ENCODE assay signal across 17 cellular contexts in the genomic region with DNA sequence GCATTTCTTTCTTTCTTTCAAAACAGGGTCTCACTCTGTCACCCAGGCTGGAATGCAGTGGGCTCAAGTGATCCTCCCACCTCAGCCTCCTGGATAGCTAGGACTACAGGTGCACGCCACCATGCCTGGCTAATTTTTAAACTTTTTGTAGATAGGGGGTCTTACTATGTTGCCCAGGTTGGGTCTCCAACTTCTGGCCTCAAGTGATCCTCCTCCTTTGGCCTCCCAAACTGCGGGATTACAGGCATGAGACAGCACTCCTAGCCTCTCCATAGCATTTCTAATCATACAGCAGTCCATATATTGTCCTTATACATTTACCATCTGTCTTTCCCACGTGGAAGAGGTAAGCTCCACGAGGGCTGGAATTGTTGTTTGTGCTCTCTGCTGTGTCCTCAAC. TPM values are rescaled to one million over a fixed set of nuclear protein-coding genes. Genes with fewer than 3 reads are reported as not detected.
DNase-seq lines count a peak whose midpoint lies in the region; ATAC-seq and TF ChIP-seq lines count a peak whose summit lies in the region.
"Had no signal": no experiment of that assay in that cellular context is flagged by ENCODE, and none has a peak within 500 bp of the region (broad histone marks: within the 10 kb centered on the region; RNA-seq: fewer than 3 reads in every experiment).

No MANE protein-coding gene starts in this region.

- TF ChIP-seq CTCF in HEK293 (tag by site-specific recombination; IDR thresholded peaks at IDR 0.05) = no peak
- TF ChIP-seq CTCF in brain (conservative IDR thresholded peaks at IDR 0.05) = no peak
- TF ChIP-seq CTCF in neutrophil (IDR thresholded peaks at IDR 0.05) = no peak
- TF ChIP-seq CTCF in lower leg skin (IDR thresholded peaks at IDR 0.05) = no peak

- H3K4me1 ChIP-seq in HEK293 (ENCODE audit: control insufficient read depth, insufficient read depth, low read length) (0 out of 2 replicates have a peak, but pooled peaks cover 2% of the 10 kb centered on the region), neutrophil (ENCODE audit: control insufficient read depth in 1 of 2, insufficient read depth in 1 of 2, low read depth in 1 of 2, low read length in 1 of 2) (peaks cover 32 to 55% of the 10 kb centered on the region in 2 experiments)

- TF ChIP-seq POLR2A in lower leg skin (IDR thresholded peaks at IDR 0.05) = no peak

- H3K4me3 Mint-ChIP-seq in activated T-cell treated with anti-CD3 and anti-CD28 coated beads, Interleukin-2, amount 50 U/mL, for 4 hours = peak overlapping the region; percentile 55
- H3K4me3 Mint-ChIP-seq in activated T-cell treated with anti-CD3 and anti-CD28 coated beads, Interleukin-2, amount 50 U/mL, for 72 hours = no peak overlapping the region
- peak overlapping the region in 3 of 5 experiments; percentile 65 to 77 (median 76) for H3K4me3 Mint-ChIP-seq in brain

- no peak for ATAC-seq in activated T-cell treated with anti-CD3 and anti-CD28 coated beads, Interleukin-2, amount 50 U/mL, for 4 hours
- ATAC-seq in activated T-cell treated with anti-CD3 and anti-CD28 coated beads, Interleukin-2, amount 50 U/mL, for 72 hours (replicated peaks in 1 of 2) = no peak
- ATAC-seq: SK-N-SH treated with all-trans-retinoic acid at 6 μM for 48 hours had no signal

- no peak for DNase-seq in activated T-cell treated with anti-CD3 and anti-CD28 coated beads, Interleukin-2, amount 50 U/mL, for 4 hours
- DNase-seq in activated T-cell treated with anti-CD3 and anti-CD28 coated beads, Interleukin-2, amount 50 U/mL, for 72 hours = no peak
- DNase-seq in NCI-H345 (lab: John Stamatoyannopoulos, UW) (no peak), NCI-H748 treated with DMSO at 0.1 percent for 48 hours (lab: John Stamatoyannopoulos, UW) (no peak), lower leg skin (ENCODE audit: low spot score in 2 of 2) (no peak)
- DNase-seq: activated B cell treated with CpG ODN at 0.5 μM for 24 hours, activated gamma-delta T cell, NCI-H1436 treated with DMSO at 0.1 percent for 48 hours, NCI-H524 treated with DMSO at 0.1 percent for 48 hours, T-helper 9 cell had no signal

- WGBS in lower leg skin, 2 donors = 87 to 91% methylated on average over 4 of the region's 4 CpGs

- POLR2A ChIA-PET in HEK293 (lab: Yijun Ruan, JAX) = no interaction called here

- no peak overlapping the region for H3K27ac ChIP-seq in HEK293 (ENCODE audit: extremely low read depth, low read depth, low read length)
- H3K27ac ChIP-seq in neutrophil = peak overlapping the region; percentile 78
- H3K27ac ChIP-seq: cardiac muscle cell, heart left ventricle had no signal

- no peak overlapping the region for H3K27ac Mint-ChIP-seq in activated T-cell treated with anti-CD3 and anti-CD28 coated beads, Interleukin-2, amount 50 U/mL, for 72 hours
- peak overlapping the region in 1 of 5 experiments; percentile 50 for H3K27ac Mint-ChIP-seq in brain
- H3K27ac Mint-ChIP-seq: activated B cell treated with CpG ODN at 0.5 μM for 24 hours; stimulated activated naive B cell treated with anti-CD40 and anti-IgM and Interleukin-4, amounts not matched to agents 10 μg/mL and 1 μg/mL and 100 μg/mL, for 72 hours had no signal

- H3K4me3 ChIP-seq in HEK293 (ENCODE audit: low read depth, low read length) (no peak overlapping the region), neutrophil (ENCODE audit: low read depth in 1 of 2, low read length in 1 of 2) (no peak overlapping the region), lower leg skin (ENCODE audit: low read depth, poor library complexity, severe bottlenecking) (no peak overlapping the region)
- H3K4me3 ChIP-seq: cardiac muscle cell had no signal

- CTCF ChIA-PET in HEK293 (lab: Yijun Ruan, JAX) = no interaction called here

- peaks cover 12% of the 10 kb centered on the region for H3K27me3 Mint-ChIP-seq in activated T-cell treated with anti-CD3 and anti-CD28 coated beads, Interleukin-2, amount 50 U/mL, for 4 hours (ENCODE audit: low read depth)
- peaks cover 51% of the 10 kb centered on the region for H3K27me3 Mint-ChIP-seq in activated T-cell treated with anti-CD3 and anti-CD28 coated beads, Interleukin-2, amount 50 U/mL, for 72 hours (ENCODE audit: low read depth)
- H3K27me3 Mint-ChIP-seq in brain = peaks cover 61% of the 10 kb centered on the region

- H3K27me3 ChIP-seq in neutrophil = peaks cover 42% of the 10 kb centered on the region
- H3K27me3 ChIP-seq: cardiac muscle cell had no signal

- H3K9me3 ChIP-seq in HEK293 (ENCODE audit: control insufficient read depth, insufficient read depth, low read depth, low read length) (no peaks in the 10 kb centered on the region), neutrophil (no peaks in the 10 kb centered on the region)
- H3K9me3 ChIP-seq: heart left ventricle had no signal

- no peaks in the 10 kb centered on the region for H3K36me3 ChIP-seq in HEK293 (ENCODE audit: control insufficient read depth in 2 of 2, insufficient read depth in 1 of 2, low read length in 2 of 2)
- H3K36me3 ChIP-seq in neutrophil = no peaks in the 10 kb centered on the region
- H3K36me3 ChIP-seq: cardiac muscle cell, heart left ventricle had no signal

- no peaks in the 10 kb centered on the region for H3K36me3 Mint-ChIP-seq in activated T-cell treated with anti-CD3 and anti-CD28 coated beads, Interleukin-2, amount 50 U/mL, for 4 hours (ENCODE audit: insufficient read depth)
- H3K36me3 Mint-ChIP-seq in activated T-cell treated with anti-CD3 and anti-CD28 coated beads, Interleukin-2, amount 50 U/mL, for 72 hours (ENCODE audit: insufficient read depth in 2 of 2) = no peaks in the 10 kb centered on the region
- H3K36me3 Mint-ChIP-seq in brain = no peaks in the 10 kb centered on the region
- H3K36me3 Mint-ChIP-seq: stimulated activated naive B cell treated with anti-CD40 and anti-IgM and Interleukin-4, amounts not matched to agents 10 μg/mL and 1 μg/mL and 100 μg/mL, for 72 hours had no signal

- H3K4me1 Mint-ChIP-seq in activated T-cell treated with anti-CD3 and anti-CD28 coated beads, Interleukin-2, amount 50 U/mL, for 4 hours (ENCODE audit: low read depth) = peaks cover 23% of the 10 kb centered on the region
- peaks cover 27% of the 10 kb centered on the region for H3K4me1 Mint-ChIP-seq in activated T-cell treated with anti-CD3 and anti-CD28 coated beads, Interleukin-2, amount 50 U/mL, for 72 hours (ENCODE audit: low read depth)
- H3K4me1 Mint-ChIP-seq in brain = peaks cover 23% of the 10 kb centered on the region

- intact Hi-C loops in lower leg skin (cut with DNase I; ENCODE audit: low total_unique reads) = no loop called here

- no peaks in the 10 kb centered on the region for H3K9me3 Mint-ChIP-seq in activated T-cell treated with anti-CD3 and anti-CD28 coated beads, Interleukin-2, amount 50 U/mL, for 4 hours
- H3K9me3 Mint-ChIP-seq in activated T-cell treated with anti-CD3 and anti-CD28 coated beads, Interleukin-2, amount 50 U/mL, for 72 hours = no peaks in the 10 kb centered on the region
- H3K9me3 Mint-ChIP-seq in brain = peaks cover 0 to 2% (median 0%) of the 10 kb centered on the region in 5 experiments
- H3K9me3 Mint-ChIP-seq: activated B cell treated with CpG ODN at 0.5 μM for 24 hours; stimulated activated naive B cell treated with anti-CD40 and anti-IgM and Interleukin-4, amounts not matched to agents 10 μg/mL and 1 μg/mL and 100 μg/mL, for 72 hours had no signal

TF ChIP-seq in HEK293, 187 proteins besides CTCF, POLR2A, EP300 and RAD21:
- TF ChIP-seq ZNF266 (tag by site-specific recombination; IDR thresholded peaks at IDR 0.05; ENCODE audit: low read depth) (no peak), BCL6B (tag by site-specific recombination; IDR thresholded peaks at IDR 0.05) (no peak), ZNF121 (tag by site-specific recombination; IDR thresholded peaks at IDR 0.05) (peak; percentile 84), ZNF19 (tag by site-specific recombination; IDR thresholded peaks at IDR 0.05; ENCODE audit: low read depth) (no peak)

RNA-seq across cellular contexts. Expression of gene FHIP1A, which starts 2.0 kb away (rescaled TPM):
- under 1 TPM; 0.08 to 0.15 (median 0.11) TPM for total RNA-seq in activated T-cell treated with anti-CD3 and anti-CD28 coated beads, Interleukin-2, amount 50 U/mL, for 4 hours
- under 1 TPM; 0.22 to 0.53 TPM for total RNA-seq in activated T-cell treated with anti-CD3 and anti-CD28 coated beads, Interleukin-2, amount 50 U/mL, for 72 hours
- 2.8 TPM for polyA plus RNA-seq in brain (ENCODE audit: insufficient read depth, low read depth, low replicate concordance)
- total RNA-seq in lower leg skin = 100 to 1,000 TPM in 3 of 4 donors, 10 to 100 TPM in 1; 83.0 to 142 (median 118) TPM

Comparison
In these comparisons a context has a peak if more than half of its experiments do, and no peak if none do; other contexts are left out.
1. H3K4me3 Mint-ChIP-seq: peak in activated T-cell treated with anti-CD3 and anti-CD28 coated beads, Interleukin-2, amount 50 U/mL, for 4 hours (single experiment) and brain (3 of 5); none in activated T-cell treated with anti-CD3 and anti-CD28 coated beads, Interleukin-2, amount 50 U/mL, for 72 hours (0 of 2).
2. RNA of gene FHIP1A, which starts 2.0 kb away (total RNA-seq): 83.0 to 142 TPM in lower leg skin; 0.22 to 0.53 TPM in activated T-cell treated with anti-CD3 and anti-CD28 coated beads, Interleukin-2, amount 50 U/mL, for 72 hours and 0.08 to 0.15 TPM in activated T-cell treated with anti-CD3 and anti-CD28 coated beads, Interleukin-2, amount 50 U/mL, for 4 hours; every median in the first group is over 10 times any median in the second.